Comparison of ENCODE assay signal across 1 cellular context in the genomic region with DNA sequence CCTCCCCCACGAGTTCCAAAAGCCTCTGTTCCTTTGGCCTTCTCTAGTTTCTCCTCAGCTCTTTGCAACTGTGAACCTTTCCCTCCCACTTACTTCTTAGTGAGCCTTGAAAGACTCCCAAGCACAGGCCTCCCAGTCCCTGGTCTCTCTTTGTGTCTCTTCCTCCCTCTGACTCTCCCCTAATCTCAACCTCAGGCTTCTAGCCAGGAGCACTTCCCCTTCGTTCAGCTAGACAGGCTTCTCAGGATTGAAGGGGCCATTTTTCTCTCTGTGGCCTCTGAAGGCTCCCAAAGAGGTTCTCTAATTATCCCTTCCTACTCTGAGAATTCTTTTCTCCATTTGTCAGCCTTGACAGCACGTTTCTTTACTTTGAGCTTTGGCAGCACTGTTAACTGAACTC.
TF ChIP-seq lines count a peak whose summit lies in the region.

No MANE protein-coding gene starts in this region.

TF ChIP-seq in HepG2, 621 proteins besides CTCF, POLR2A, EP300 and RAD21 (continued from another document):
- TF ChIP-seq, protein P1, sequence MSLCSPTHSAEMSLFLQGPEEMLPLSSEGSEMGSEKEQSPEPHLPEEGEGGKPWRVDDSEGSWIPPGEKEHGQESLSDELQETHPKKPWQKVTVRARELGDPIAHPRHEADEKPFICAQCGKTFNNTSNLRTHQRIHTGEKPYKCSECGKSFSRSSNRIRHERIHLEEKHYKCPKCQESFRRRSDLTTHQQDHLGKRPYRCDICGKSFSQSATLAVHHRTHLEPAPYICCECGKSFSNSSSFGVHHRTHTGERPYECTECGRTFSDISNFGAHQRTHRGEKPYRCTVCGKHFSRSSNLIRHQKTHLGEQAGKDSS (CRISPR knock-in tag; IDR thresholded peaks at IDR 0.05; ENCODE audit: borderline replicate concordance, low read depth) = no peak
- TF ChIP-seq CENPT (CRISPR knock-in tag; IDR thresholded peaks at IDR 0.05; ENCODE audit: low read depth) (no peak), ZFP90 (CRISPR knock-in tag; IDR thresholded peaks at IDR 0.05; ENCODE audit: borderline replicate concordance) (no peak), ZNF136 (CRISPR knock-in tag; IDR thresholded peaks at IDR 0.05; ENCODE audit: low read depth) (no peak), SATB2 (CRISPR knock-in tag; IDR thresholded peaks at IDR 0.05) (no peak), HNRNPUL1 (IDR thresholded peaks at IDR 0.05; ENCODE audit: low read depth, low read length) (no peak), TAF1 (CRISPR knock-in tag; IDR thresholded peaks at IDR 0.05) (no peak)
- TF ChIP-seq, protein P2, sequence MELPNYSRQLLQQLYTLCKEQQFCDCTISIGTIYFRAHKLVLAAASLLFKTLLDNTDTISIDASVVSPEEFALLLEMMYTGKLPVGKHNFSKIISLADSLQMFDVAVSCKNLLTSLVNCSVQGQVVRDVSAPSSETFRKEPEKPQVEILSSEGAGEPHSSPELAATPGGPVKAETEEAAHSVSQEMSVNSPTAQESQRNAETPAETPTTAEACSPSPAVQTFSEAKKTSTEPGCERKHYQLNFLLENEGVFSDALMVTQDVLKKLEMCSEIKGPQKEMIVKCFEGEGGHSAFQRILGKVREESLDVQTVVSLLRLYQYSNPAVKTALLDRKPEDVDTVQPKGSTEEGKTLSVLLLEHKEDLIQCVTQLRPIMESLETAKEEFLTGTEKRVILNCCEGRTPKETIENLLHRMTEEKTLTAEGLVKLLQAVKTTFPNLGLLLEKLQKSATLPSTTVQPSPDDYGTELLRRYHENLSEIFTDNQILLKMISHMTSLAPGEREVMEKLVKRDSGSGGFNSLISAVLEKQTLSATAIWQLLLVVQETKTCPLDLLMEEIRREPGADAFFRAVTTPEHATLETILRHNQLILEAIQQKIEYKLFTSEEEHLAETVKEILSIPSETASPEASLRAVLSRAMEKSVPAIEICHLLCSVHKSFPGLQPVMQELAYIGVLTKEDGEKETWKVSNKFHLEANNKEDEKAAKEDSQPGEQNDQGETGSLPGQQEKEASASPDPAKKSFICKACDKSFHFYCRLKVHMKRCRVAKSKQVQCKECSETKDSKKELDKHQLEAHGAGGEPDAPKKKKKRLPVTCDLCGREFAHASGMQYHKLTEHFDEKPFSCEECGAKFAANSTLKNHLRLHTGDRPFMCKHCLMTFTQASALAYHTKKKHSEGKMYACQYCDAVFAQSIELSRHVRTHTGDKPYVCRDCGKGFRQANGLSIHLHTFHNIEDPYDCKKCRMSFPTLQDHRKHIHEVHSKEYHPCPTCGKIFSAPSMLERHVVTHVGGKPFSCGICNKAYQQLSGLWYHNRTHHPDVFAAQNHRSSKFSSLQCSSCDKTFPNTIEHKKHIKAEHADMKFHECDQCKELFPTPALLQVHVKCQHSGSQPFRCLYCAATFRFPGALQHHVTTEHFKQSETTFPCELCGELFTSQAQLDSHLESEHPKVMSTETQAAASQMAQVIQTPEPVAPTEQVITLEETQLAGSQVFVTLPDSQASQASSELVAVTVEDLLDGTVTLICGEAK (IDR thresholded peaks at IDR 0.05) = no peak
- TF ChIP-seq, protein P2 (CRISPR knock-in tag; IDR thresholded peaks at IDR 0.05) = no peak
